24 cellular contexts compared by ENCODE assay signal in genomic region chr6:77857421-77857820, GRCh38.
"Had no signal": no experiment of that assay in that cellular context is flagged by ENCODE, and none has a peak within 500 bp of the region (broad histone marks: within the 10 kb centered on the region; RNA-seq: fewer than 3 reads in every experiment).

No MANE protein-coding gene starts in this region.

- H3K27ac Mint-ChIP-seq: dendritic cell treated with granulocyte-macrophage colony-stimulating factor and Interleukin-4, amounts not matched to agents 40 ng/mL and 50 ng/mL, for 4 days; effector memory CD8-positive, alpha-beta T cell; endodermal cell; mesothelial cell of epicardium had no signal

- ATAC-seq: effector memory CD8-positive, alpha-beta T cell; esophagus mucosa; gastrocnemius medialis; heart right ventricle; left cardiac atrium; left lung; left ventricle myocardium superior; lower lobe of right lung; mucosa of descending colon had no signal

- H3K9me3 ChIP-seq: colonic mucosa, esophagus squamous epithelium, gastrocnemius medialis, lower lobe of right lung, mucosa of descending colon had no signal

- H3K27ac ChIP-seq: colonic mucosa, epithelial cell of prostate, esophagus squamous epithelium, gastrocnemius medialis, heart right ventricle, left lung, lower lobe of right lung had no signal

- H3K27me3 Mint-ChIP-seq: dendritic cell treated with granulocyte-macrophage colony-stimulating factor and Interleukin-4, amounts not matched to agents 40 ng/mL and 50 ng/mL, for 4 days; effector memory CD8-positive, alpha-beta T cell had no signal

- H3K27me3 ChIP-seq: colonic mucosa, esophagus squamous epithelium, gastrocnemius medialis, heart right ventricle, left lung had no signal

- DNase-seq: colonic mucosa; cortex of kidney; effector CD8-positive, alpha-beta T cell; effector memory CD8-positive, alpha-beta T cell; endodermal cell; erythroblast; esophagus squamous epithelium; foreskin fibroblast; foreskin melanocyte; gastrocnemius medialis; glutamatergic neuron; head of caudate nucleus; heart right ventricle; hippocampal formation; left cardiac atrium; left lung; left ventricle myocardium superior; lower lobe of right lung; mesenchymal stem cell; mucosa of descending colon had no signal

- H3K4me3 Mint-ChIP-seq: dendritic cell treated with granulocyte-macrophage colony-stimulating factor and Interleukin-4, amounts not matched to agents 40 ng/mL and 50 ng/mL, for 4 days; effector memory CD8-positive, alpha-beta T cell; endodermal cell; mesothelial cell of epicardium had no signal

- H3K4me1 Mint-ChIP-seq: endodermal cell had no signal

- H3K4me1 ChIP-seq: colonic mucosa, esophagus squamous epithelium, gastrocnemius medialis, heart right ventricle, left lung, lower lobe of right lung had no signal

- H3K4me3 ChIP-seq: colonic mucosa, esophagus squamous epithelium, gastrocnemius medialis, heart right ventricle, left lung, lower lobe of right lung, mucosa of descending colon had no signal

- H3K36me3 ChIP-seq: colonic mucosa, esophagus squamous epithelium, gastrocnemius medialis, heart right ventricle, left lung, lower lobe of right lung had no signal
